ENCODE assay signal across 7 cellular contexts in the genomic region with DNA sequence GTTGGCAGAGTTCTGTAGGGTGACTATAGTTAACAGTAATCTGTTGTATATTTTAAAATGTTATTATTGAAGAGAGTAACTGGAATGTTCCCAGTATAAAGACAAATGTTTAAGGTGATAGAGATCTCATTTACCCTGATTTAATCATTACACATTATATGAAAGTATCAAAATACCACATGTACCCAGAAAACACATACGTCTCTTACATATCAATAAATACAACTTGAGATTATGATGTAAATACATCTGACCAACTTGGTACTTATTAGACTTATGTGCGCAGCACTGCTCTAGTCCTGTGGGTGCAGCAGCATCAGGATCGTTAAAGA. TPM values are rescaled to one million over a fixed set of nuclear protein-coding genes. Genes with fewer than 3 reads are reported as not detected.
A peak's percentile ranks its signal among the peaks of the same experiment; 100 is the strongest.
DNase-seq lines count a peak whose midpoint lies in the region; ATAC-seq and TF ChIP-seq lines count a peak whose summit lies in the region.

No MANE protein-coding gene starts in this region.

- H3K36me3 Mint-ChIP-seq in activated T-helper 1 cell treated with anti-CD3 and anti-CD28 coated beads, Interleukin-12 subunit alpha, Interleukin-12 subunit beta, Interleukin-2, Interleukin-4 antibody, amounts not matched to agents 30 ng/mL and 10 ng/mL and 1 ng/mL, durations not matched to agents 14 hours and 24 hours and 36 hours (ENCODE audit: low read depth) = peaks cover 33% of the 10 kb centered on the region
- H3K36me3 Mint-ChIP-seq in stimulated activated effector memory CD8-positive, alpha-beta T cell treated with anti-CD3 and anti-CD28 coated beads, Interleukin-12 subunit alpha, Interleukin-12 subunit beta, amount 100 ng/mL, for 72 hours = peaks cover 51% of the 10 kb centered on the region

- peaks cover 17% of the 10 kb centered on the region for H3K36me3 ChIP-seq in iPS-15b (ENCODE audit: control insufficient read depth, insufficient read depth, low read length)

- peaks cover 61% of the 10 kb centered on the region for H3K4me1 Mint-ChIP-seq in activated T-helper 1 cell treated with anti-CD3 and anti-CD28 coated beads, Interleukin-12 subunit alpha, Interleukin-12 subunit beta, Interleukin-2, Interleukin-4 antibody, amounts not matched to agents 30 ng/mL and 10 ng/mL and 1 ng/mL, durations not matched to agents 14 hours and 24 hours and 36 hours (ENCODE audit: low read depth)
- peaks cover 52% of the 10 kb centered on the region for H3K4me1 Mint-ChIP-seq in stimulated activated effector memory CD8-positive, alpha-beta T cell treated with anti-CD3 and anti-CD28 coated beads, Interleukin-12 subunit alpha, Interleukin-12 subunit beta, amount 100 ng/mL, for 72 hours

- H3K4me3 ChIP-seq in HL-60 (replicated peaks; ENCODE audit: insufficient read depth, low read length) (peak overlapping the region; percentile 70), iPS-15b (ENCODE audit: low read depth, low read length) (peak overlapping the region; percentile 70)

- no peak for DNase-seq in HL-60 (ENCODE audit: low read depth in 1 of 2, low spot score in 1 of 2)
- no peak for DNase-seq in activated T-helper 1 cell treated with anti-CD3 and anti-CD28 coated beads, Interleukin-12 subunit alpha, Interleukin-12 subunit beta, Interleukin-2, Interleukin-4 antibody, amounts not matched to agents 30 ng/mL and 10 ng/mL and 1 ng/mL, durations not matched to agents 14 hours and 24 hours and 36 hours (ENCODE audit: low spot score)
- no peak for DNase-seq in stimulated activated effector memory CD8-positive, alpha-beta T cell treated with anti-CD3 and anti-CD28 coated beads, Interleukin-12 subunit alpha, Interleukin-12 subunit beta, amount 100 ng/mL, for 72 hours (ENCODE audit: low spot score in 2 of 2)
- no peak for DNase-seq in glomerular visceral epithelial cell (ENCODE audit: extremely low spot score)
- no peak for DNase-seq in NCI-H1417 (lab: John Stamatoyannopoulos, UW)

- intact Hi-C loops in activated T-helper 1 cell treated with anti-CD3 and anti-CD28 coated beads, Interleukin-12 subunit alpha, Interleukin-12 subunit beta, Interleukin-2, Interleukin-4 antibody, amounts not matched to agents 30 ng/mL and 10 ng/mL and 1 ng/mL, durations not matched to agents 14 hours and 24 hours and 36 hours (cut with micrococcal nuclease) = loop anchor here (1.0 to 5.0 kb wide), 6 partner anchors 10 to 856 kb away; a partner anchor contains a TSS

- H3K9me3 ChIP-seq in iPS-15b (ENCODE audit: control insufficient read depth, insufficient read depth, low read length) = no peaks in the 10 kb centered on the region

- no peaks in the 10 kb centered on the region for H3K4me1 ChIP-seq in iPS-15b (ENCODE audit: control insufficient read depth, insufficient read depth, low read length)

- TF ChIP-seq CTCF in HL-60 (IDR thresholded peaks at IDR 0.05; ENCODE audit: insufficient read depth, low read length) = no peak

- H3K9ac ChIP-seq in iPS-15b (ENCODE audit: low read depth, low read length) = peak overlapping the region; percentile 89

- H3K27me3 ChIP-seq in HL-60 (ENCODE audit: insufficient read depth, poor library complexity, severe bottlenecking) = no peaks in the 10 kb centered on the region
- H3K27me3 ChIP-seq in iPS-15b (ENCODE audit: control insufficient read depth, insufficient read depth, low read length) = no peaks in the 10 kb centered on the region

- peak overlapping the region; percentile 98 for H3K27ac Mint-ChIP-seq in activated T-helper 1 cell treated with anti-CD3 and anti-CD28 coated beads, Interleukin-12 subunit alpha, Interleukin-12 subunit beta, Interleukin-2, Interleukin-4 antibody, amounts not matched to agents 30 ng/mL and 10 ng/mL and 1 ng/mL, durations not matched to agents 14 hours and 24 hours and 36 hours
- H3K27ac Mint-ChIP-seq in stimulated activated effector memory CD8-positive, alpha-beta T cell treated with anti-CD3 and anti-CD28 coated beads, Interleukin-12 subunit alpha, Interleukin-12 subunit beta, amount 100 ng/mL, for 72 hours = peak overlapping the region; percentile 96

- H3K4me3 Mint-ChIP-seq in activated T-helper 1 cell treated with anti-CD3 and anti-CD28 coated beads, Interleukin-12 subunit alpha, Interleukin-12 subunit beta, Interleukin-2, Interleukin-4 antibody, amounts not matched to agents 30 ng/mL and 10 ng/mL and 1 ng/mL, durations not matched to agents 14 hours and 24 hours and 36 hours = peak overlapping the region; percentile 97
- H3K4me3 Mint-ChIP-seq in stimulated activated effector memory CD8-positive, alpha-beta T cell treated with anti-CD3 and anti-CD28 coated beads, Interleukin-12 subunit alpha, Interleukin-12 subunit beta, amount 100 ng/mL, for 72 hours = peak overlapping the region; percentile 98

- H3K27ac ChIP-seq in HL-60 (replicated peaks) = peak overlapping the region; percentile 79

- H3K27me3 Mint-ChIP-seq in activated T-helper 1 cell treated with anti-CD3 and anti-CD28 coated beads, Interleukin-12 subunit alpha, Interleukin-12 subunit beta, Interleukin-2, Interleukin-4 antibody, amounts not matched to agents 30 ng/mL and 10 ng/mL and 1 ng/mL, durations not matched to agents 14 hours and 24 hours and 36 hours (ENCODE audit: insufficient read depth) = peaks cover 2% of the 10 kb centered on the region

- no peaks in the 10 kb centered on the region for H3K9me3 Mint-ChIP-seq in activated T-helper 1 cell treated with anti-CD3 and anti-CD28 coated beads, Interleukin-12 subunit alpha, Interleukin-12 subunit beta, Interleukin-2, Interleukin-4 antibody, amounts not matched to agents 30 ng/mL and 10 ng/mL and 1 ng/mL, durations not matched to agents 14 hours and 24 hours and 36 hours
- H3K9me3 Mint-ChIP-seq in stimulated activated effector memory CD8-positive, alpha-beta T cell treated with anti-CD3 and anti-CD28 coated beads, Interleukin-12 subunit alpha, Interleukin-12 subunit beta, amount 100 ng/mL, for 72 hours = no peaks in the 10 kb centered on the region

- ATAC-seq in stimulated activated effector memory CD8-positive, alpha-beta T cell treated with anti-CD3 and anti-CD28 coated beads, Interleukin-12 subunit alpha, Interleukin-12 subunit beta, amount 100 ng/mL, for 72 hours = no peak
- ATAC-seq in GM21447 (IDR thresholded peaks at IDR 0.05; ENCODE audit: unreplicated experiment) = no peak

RNA-seq across cellular contexts. Expression of a gene that starts 0.7 kb away (rescaled TPM):
- total RNA-seq in activated T-helper 1 cell treated with anti-CD3 and anti-CD28 coated beads, Interleukin-12 subunit alpha, Interleukin-12 subunit beta, Interleukin-2, Interleukin-4 antibody, amounts not matched to agents 30 ng/mL and 10 ng/mL and 1 ng/mL, durations not matched to agents 14 hours and 24 hours and 36 hours = 425 and 429 TPM in 2 replicates

RNA-seq across cellular contexts. Expression of a gene that starts 20.2 kb away (rescaled TPM):
- 57.0 and 60.5 TPM in 2 replicates for total RNA-seq in activated T-helper 1 cell treated with anti-CD3 and anti-CD28 coated beads, Interleukin-12 subunit alpha, Interleukin-12 subunit beta, Interleukin-2, Interleukin-4 antibody, amounts not matched to agents 30 ng/mL and 10 ng/mL and 1 ng/mL, durations not matched to agents 14 hours and 24 hours and 36 hours
